ENCODE assay signal across 1 cellular context in the genomic region with DNA sequence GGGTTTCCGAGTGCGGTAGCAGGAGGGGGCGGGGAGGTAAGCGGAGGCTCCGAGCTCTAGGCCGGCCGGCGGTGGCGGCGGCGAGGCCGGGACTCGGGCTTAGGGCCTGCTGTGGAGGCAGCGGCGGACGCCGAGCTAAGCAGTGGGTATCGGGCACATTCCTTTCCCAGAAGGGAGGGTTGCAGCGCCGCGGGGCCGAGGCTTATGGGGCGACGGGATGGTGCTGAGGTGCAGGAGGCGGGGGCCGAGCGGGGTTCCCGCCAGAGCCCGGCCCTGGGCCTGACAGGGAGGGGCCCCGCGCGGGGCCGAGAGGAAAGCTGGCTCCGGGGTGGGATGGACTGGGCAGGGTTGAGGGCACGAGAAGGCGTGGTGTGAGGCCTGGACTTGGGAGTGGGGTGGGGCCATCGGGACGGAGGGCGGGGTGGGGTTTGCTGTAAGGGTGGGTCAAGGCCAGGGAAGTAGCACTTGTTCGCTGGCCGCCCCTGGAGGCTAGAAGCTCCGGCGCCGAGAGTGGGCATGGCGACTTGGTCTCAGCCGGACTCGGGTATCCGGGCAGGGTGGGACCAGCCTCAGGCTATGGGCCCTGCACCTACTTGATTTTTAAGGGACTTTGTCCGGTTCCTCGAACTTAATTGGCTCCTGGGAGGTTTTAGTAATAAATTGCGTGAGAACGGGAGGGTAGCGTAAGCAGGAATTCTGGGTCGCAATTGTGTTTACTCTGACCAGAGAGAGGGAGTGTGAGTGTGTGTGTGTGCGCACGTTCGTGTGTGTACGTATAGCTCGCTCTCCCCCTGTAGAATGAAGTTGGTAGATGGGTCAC.
TF ChIP-seq lines count a peak whose summit lies in the region.

A gene with protein sequence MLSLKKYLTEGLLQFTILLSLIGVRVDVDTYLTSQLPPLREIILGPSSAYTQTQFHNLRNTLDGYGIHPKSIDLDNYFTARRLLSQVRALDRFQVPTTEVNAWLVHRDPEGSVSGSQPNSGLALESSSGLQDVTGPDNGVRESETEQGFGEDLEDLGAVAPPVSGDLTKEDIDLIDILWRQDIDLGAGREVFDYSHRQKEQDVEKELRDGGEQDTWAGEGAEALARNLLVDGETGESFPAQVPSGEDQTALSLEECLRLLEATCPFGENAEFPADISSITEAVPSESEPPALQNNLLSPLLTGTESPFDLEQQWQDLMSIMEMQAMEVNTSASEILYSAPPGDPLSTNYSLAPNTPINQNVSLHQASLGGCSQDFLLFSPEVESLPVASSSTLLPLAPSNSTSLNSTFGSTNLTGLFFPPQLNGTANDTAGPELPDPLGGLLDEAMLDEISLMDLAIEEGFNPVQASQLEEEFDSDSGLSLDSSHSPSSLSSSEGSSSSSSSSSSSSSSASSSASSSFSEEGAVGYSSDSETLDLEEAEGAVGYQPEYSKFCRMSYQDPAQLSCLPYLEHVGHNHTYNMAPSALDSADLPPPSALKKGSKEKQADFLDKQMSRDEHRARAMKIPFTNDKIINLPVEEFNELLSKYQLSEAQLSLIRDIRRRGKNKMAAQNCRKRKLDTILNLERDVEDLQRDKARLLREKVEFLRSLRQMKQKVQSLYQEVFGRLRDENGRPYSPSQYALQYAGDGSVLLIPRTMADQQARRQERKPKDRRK (plus strand): TSS at position 39 of the 820 bp plus-strand sequence. CDS start 2,760 bp downstream, outside the sequence.

TF ChIP-seq in HepG2, 621 proteins besides CTCF, POLR2A, EP300 and RAD21 (continued from another document and continues in another):
- TF ChIP-seq ZNF329 (CRISPR knock-in tag; IDR thresholded peaks at IDR 0.05; ENCODE audit: low read depth): 0 out of 2 replicates have a peak, but pooled peaks have one; percentile 6
- TF ChIP-seq, protein P1, sequence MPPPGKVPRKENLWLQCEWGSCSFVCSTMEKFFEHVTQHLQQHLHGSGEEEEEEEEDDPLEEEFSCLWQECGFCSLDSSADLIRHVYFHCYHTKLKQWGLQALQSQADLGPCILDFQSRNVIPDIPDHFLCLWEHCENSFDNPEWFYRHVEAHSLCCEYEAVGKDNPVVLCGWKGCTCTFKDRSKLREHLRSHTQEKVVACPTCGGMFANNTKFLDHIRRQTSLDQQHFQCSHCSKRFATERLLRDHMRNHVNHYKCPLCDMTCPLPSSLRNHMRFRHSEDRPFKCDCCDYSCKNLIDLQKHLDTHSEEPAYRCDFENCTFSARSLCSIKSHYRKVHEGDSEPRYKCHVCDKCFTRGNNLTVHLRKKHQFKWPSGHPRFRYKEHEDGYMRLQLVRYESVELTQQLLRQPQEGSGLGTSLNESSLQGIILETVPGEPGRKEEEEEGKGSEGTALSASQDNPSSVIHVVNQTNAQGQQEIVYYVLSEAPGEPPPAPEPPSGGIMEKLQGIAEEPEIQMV (CRISPR knock-in tag; IDR thresholded peaks at IDR 0.05; ENCODE audit: low read depth): no peak; the same call in 1 of the 2 replicates
- no peak for TF ChIP-seq ARNT (IDR thresholded peaks at IDR 0.05)
- no peak for TF ChIP-seq SMAD9 (CRISPR knock-in tag; IDR thresholded peaks at IDR 0.05)
- peak; percentile 85 for TF ChIP-seq SAP130 (CRISPR knock-in tag; IDR thresholded peaks at IDR 0.05; ENCODE audit: low read depth)
- TF ChIP-seq RARA (CRISPR knock-in tag; IDR thresholded peaks at IDR 0.05): peak; percentile 86
- TF ChIP-seq ZNF891 (CRISPR knock-in tag; IDR thresholded peaks at IDR 0.05): peak; percentile 38; the same call in 1 of the 2 replicates
- TF ChIP-seq ZNF143 (CRISPR knock-in tag; IDR thresholded peaks at IDR 0.05): peak; percentile 56
- peak; percentile 89; the same call in 1 of the 2 replicates for TF ChIP-seq ZBTB20 (CRISPR knock-in tag; IDR thresholded peaks at IDR 0.05; ENCODE audit: borderline replicate concordance, low read depth)
- TF ChIP-seq ATRX (CRISPR knock-in tag; IDR thresholded peaks at IDR 0.05; ENCODE audit: borderline replicate concordance): no peak
- no peak for TF ChIP-seq ZNF652 (CRISPR knock-in tag; IDR thresholded peaks at IDR 0.05; ENCODE audit: borderline replicate concordance, low read depth)
- TF ChIP-seq, protein P2, sequence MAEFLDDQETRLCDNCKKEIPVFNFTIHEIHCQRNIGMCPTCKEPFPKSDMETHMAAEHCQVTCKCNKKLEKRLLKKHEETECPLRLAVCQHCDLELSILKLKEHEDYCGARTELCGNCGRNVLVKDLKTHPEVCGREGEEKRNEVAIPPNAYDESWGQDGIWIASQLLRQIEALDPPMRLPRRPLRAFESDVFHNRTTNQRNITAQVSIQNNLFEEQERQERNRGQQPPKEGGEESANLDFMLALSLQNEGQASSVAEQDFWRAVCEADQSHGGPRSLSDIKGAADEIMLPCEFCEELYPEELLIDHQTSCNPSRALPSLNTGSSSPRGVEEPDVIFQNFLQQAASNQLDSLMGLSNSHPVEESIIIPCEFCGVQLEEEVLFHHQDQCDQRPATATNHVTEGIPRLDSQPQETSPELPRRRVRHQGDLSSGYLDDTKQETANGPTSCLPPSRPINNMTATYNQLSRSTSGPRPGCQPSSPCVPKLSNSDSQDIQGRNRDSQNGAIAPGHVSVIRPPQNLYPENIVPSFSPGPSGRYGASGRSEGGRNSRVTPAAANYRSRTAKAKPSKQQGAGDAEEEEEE (CRISPR knock-in tag; IDR thresholded peaks at IDR 0.05; ENCODE audit: borderline replicate concordance): no peak
- TF ChIP-seq, protein P3, sequence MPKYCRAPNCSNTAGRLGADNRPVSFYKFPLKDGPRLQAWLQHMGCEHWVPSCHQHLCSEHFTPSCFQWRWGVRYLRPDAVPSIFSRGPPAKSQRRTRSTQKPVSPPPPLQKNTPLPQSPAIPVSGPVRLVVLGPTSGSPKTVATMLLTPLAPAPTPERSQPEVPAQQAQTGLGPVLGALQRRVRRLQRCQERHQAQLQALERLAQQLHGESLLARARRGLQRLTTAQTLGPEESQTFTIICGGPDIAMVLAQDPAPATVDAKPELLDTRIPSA (CRISPR knock-in tag; IDR thresholded peaks at IDR 0.05; ENCODE audit: borderline replicate concordance): no peak
- TF ChIP-seq, protein P4, sequence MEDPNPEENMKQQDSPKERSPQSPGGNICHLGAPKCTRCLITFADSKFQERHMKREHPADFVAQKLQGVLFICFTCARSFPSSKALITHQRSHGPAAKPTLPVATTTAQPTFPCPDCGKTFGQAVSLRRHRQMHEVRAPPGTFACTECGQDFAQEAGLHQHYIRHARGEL (CRISPR knock-in tag; IDR thresholded peaks at IDR 0.05): 0 out of 2 replicates have a peak, but pooled peaks have one; percentile 84
- TF ChIP-seq NR2F2 (IDR thresholded peaks at IDR 0.05; ENCODE audit: borderline replicate concordance, low read depth): peak; percentile 44; the same call in 1 of the 2 replicates
- TF ChIP-seq KDM5A (IDR thresholded peaks at IDR 0.05; ENCODE audit: borderline replicate concordance, low read length): peak; percentile 81
- TF ChIP-seq YY1 (IDR thresholded peaks at IDR 0.05; ENCODE audit: insufficient read depth, insufficient replicate concordance, low read depth, low read length): peak; percentile 68
- no peak for TF ChIP-seq SRF (IDR thresholded peaks at IDR 0.05; ENCODE audit: low read depth, low read length)
- TF ChIP-seq HOXA5 (CRISPR knock-in tag; IDR thresholded peaks at IDR 0.05): peak; percentile 77
- TF ChIP-seq RAD51 (IDR thresholded peaks at IDR 0.05; ENCODE audit: borderline replicate concordance): no peak
- TF ChIP-seq, protein P5, sequence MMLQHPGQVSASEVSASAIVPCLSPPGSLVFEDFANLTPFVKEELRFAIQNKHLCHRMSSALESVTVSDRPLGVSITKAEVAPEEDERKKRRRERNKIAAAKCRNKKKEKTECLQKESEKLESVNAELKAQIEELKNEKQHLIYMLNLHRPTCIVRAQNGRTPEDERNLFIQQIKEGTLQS (CRISPR knock-in tag; IDR thresholded peaks at IDR 0.05): peak; percentile 31; the same call in 1 of the 2 replicates
- TF ChIP-seq DR1 (CRISPR knock-in tag; IDR thresholded peaks at IDR 0.05): peak; percentile 88
- no peak; the same call in none of the 2 replicates for TF ChIP-seq THAP11 (CRISPR knock-in tag; IDR thresholded peaks at IDR 0.05)
- TF ChIP-seq, protein P6, sequence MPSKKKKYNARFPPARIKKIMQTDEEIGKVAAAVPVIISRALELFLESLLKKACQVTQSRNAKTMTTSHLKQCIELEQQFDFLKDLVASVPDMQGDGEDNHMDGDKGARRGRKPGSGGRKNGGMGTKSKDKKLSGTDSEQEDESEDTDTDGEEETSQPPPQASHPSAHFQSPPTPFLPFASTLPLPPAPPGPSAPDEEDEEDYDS (CRISPR knock-in tag; IDR thresholded peaks at IDR 0.05): peak; percentile 96
- no peak for TF ChIP-seq DPF2 (CRISPR knock-in tag; IDR thresholded peaks at IDR 0.05; ENCODE audit: borderline replicate concordance, low read depth)
- 0 out of 2 replicates have a peak, but pooled peaks have one; percentile 41 for TF ChIP-seq ZSCAN29 (CRISPR knock-in tag; conservative IDR thresholded peaks at IDR 0.05)
- TF ChIP-seq, protein P7, sequence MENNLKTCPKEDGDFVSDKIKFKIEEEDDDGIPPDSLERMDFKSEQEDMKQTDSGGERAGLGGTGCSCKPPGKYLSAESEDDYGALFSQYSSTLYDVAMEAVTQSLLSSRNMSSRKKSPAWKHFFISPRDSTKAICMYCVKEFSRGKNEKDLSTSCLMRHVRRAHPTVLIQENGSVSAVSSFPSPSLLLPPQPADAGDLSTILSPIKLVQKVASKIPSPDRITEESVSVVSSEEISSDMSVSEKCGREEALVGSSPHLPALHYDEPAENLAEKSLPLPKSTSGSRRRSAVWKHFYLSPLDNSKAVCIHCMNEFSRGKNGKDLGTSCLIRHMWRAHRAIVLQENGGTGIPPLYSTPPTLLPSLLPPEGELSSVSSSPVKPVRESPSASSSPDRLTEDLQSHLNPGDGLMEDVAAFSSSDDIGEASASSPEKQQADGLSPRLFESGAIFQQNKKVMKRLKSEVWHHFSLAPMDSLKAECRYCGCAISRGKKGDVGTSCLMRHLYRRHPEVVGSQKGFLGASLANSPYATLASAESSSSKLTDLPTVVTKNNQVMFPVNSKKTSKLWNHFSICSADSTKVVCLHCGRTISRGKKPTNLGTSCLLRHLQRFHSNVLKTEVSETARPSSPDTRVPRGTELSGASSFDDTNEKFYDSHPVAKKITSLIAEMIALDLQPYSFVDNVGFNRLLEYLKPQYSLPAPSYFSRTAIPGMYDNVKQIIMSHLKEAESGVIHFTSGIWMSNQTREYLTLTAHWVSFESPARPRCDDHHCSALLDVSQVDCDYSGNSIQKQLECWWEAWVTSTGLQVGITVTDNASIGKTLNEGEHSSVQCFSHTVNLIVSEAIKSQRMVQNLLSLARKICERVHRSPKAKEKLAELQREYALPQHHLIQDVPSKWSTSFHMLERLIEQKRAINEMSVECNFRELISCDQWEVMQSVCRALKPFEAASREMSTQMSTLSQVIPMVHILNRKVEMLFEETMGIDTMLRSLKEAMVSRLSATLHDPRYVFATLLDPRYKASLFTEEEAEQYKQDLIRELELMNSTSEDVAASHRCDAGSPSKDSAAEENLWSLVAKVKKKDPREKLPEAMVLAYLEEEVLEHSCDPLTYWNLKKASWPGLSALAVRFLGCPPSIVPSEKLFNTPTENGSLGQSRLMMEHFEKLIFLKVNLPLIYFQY (CRISPR knock-in tag; IDR thresholded peaks at IDR 0.05; ENCODE audit: borderline replicate concordance): peak; percentile 73; the same call in 1 of the 2 replicates
- TF ChIP-seq ZNF567 (CRISPR knock-in tag; IDR thresholded peaks at IDR 0.05; ENCODE audit: borderline replicate concordance): no peak
- peak; percentile 59 for TF ChIP-seq ZNF547 (CRISPR knock-in tag; IDR thresholded peaks at IDR 0.05)
- TF ChIP-seq HCFC1 (IDR thresholded peaks at IDR 0.05; ENCODE audit: low read depth, low read length): no peak; the same call in 1 of the 2 replicates
- TF ChIP-seq ZFP41 (CRISPR knock-in tag; IDR thresholded peaks at IDR 0.05; ENCODE audit: borderline replicate concordance): no peak
- no peak for TF ChIP-seq KDM1A (CRISPR knock-in tag; IDR thresholded peaks at IDR 0.05)
- TF ChIP-seq ZMYM3 (CRISPR knock-in tag; IDR thresholded peaks at IDR 0.05): no peak; the same call in 1 of the 2 replicates
- TF ChIP-seq ZNF331 (CRISPR knock-in tag; IDR thresholded peaks at IDR 0.05): peak; percentile 67
- no peak for TF ChIP-seq ARID2 (CRISPR knock-in tag; IDR thresholded peaks at IDR 0.05; ENCODE audit: borderline replicate concordance)
- TF ChIP-seq, protein P8, sequence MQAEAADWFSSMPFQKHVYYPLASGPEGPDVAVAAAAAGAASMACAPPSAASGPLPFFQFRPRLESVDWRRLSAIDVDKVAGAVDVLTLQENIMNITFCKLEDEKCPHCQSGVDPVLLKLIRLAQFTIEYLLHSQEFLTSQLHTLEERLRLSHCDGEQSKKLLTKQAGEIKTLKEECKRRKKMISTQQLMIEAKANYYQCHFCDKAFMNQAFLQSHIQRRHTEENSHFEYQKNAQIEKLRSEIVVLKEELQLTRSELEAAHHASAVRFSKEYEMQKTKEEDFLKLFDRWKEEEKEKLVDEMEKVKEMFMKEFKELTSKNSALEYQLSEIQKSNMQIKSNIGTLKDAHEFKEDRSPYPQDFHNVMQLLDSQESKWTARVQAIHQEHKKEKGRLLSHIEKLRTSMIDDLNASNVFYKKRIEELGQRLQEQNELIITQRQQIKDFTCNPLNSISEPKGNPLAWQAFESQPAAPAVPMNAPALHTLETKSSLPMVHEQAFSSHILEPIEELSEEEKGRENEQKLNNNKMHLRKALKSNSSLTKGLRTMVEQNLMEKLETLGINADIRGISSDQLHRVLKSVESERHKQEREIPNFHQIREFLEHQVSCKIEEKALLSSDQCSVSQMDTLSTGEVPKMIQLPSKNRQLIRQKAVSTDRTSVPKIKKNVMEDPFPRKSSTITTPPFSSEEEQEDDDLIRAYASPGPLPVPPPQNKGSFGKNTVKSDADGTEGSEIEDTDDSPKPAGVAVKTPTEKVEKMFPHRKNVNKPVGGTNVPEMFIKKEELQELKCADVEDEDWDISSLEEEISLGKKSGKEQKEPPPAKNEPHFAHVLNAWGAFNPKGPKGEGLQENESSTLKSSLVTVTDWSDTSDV (CRISPR knock-in tag; IDR thresholded peaks at IDR 0.05): no peak
- TF ChIP-seq SIN3A (IDR thresholded peaks at IDR 0.05; ENCODE audit: borderline replicate concordance, low read depth, low read length): peak; percentile 75
- TF ChIP-seq, protein P9, sequence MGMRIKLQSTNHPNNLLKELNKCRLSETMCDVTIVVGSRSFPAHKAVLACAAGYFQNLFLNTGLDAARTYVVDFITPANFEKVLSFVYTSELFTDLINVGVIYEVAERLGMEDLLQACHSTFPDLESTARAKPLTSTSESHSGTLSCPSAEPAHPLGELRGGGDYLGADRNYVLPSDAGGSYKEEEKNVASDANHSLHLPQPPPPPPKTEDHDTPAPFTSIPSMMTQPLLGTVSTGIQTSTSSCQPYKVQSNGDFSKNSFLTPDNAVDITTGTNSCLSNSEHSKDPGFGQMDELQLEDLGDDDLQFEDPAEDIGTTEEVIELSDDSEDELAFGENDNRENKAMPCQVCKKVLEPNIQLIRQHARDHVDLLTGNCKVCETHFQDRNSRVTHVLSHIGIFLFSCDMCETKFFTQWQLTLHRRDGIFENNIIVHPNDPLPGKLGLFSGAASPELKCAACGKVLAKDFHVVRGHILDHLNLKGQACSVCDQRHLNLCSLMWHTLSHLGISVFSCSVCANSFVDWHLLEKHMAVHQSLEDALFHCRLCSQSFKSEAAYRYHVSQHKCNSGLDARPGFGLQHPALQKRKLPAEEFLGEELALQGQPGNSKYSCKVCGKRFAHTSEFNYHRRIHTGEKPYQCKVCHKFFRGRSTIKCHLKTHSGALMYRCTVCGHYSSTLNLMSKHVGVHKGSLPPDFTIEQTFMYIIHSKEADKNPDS (CRISPR knock-in tag; IDR thresholded peaks at IDR 0.05): peak; percentile 5; the same call in 1 of the 2 replicates
- TF ChIP-seq FOSL2 (CRISPR knock-in tag; IDR thresholded peaks at IDR 0.05): peak; percentile 25
- TF ChIP-seq BHLHE40 (IDR thresholded peaks at IDR 0.05; ENCODE audit: low read length): peak; percentile 80
- TF ChIP-seq, protein P10, sequence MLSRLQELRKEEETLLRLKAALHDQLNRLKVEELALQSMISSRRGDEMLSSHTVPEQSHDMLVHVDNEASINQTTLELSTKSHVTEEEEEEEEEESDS (CRISPR knock-in tag; IDR thresholded peaks at IDR 0.05; ENCODE audit: borderline replicate concordance): 0 out of 2 replicates have a peak, but pooled peaks have one; percentile 67
- no peak for TF ChIP-seq NONO (IDR thresholded peaks at IDR 0.05)
- TF ChIP-seq NONO (CRISPR knock-in tag; conservative IDR thresholded peaks at IDR 0.05): peak; percentile 33
